Comparison of ENCODE assay signal across 8 cellular contexts in genomic region chr14:24332094-24332983, GRCh38. TPM values are rescaled to one million over a fixed set of nuclear protein-coding genes. Genes with fewer than 3 reads are reported as not detected.
DNase-seq lines count a peak whose midpoint lies in the region; ATAC-seq and TF ChIP-seq lines count a peak whose summit lies in the region.

No MANE protein-coding gene starts in this region.

- H3K9ac ChIP-seq in HCT116 (ENCODE audit: low read length) (no peak overlapping the region), MM.1S (ENCODE audit: low read length) (no peak overlapping the region; the same call in 1 of the 2 replicates)

- no peaks in the 10 kb centered on the region for H3K9me3 ChIP-seq in HCT116 (ENCODE audit: control insufficient read depth in 1 of 2, insufficient read depth in 1 of 2, low read depth in 1 of 2, low read length in 2 of 2)
- H3K9me3 ChIP-seq in MM.1S (replicated peaks; ENCODE audit: insufficient read depth, low read length) = no peaks in the 10 kb centered on the region
- no peaks in the 10 kb centered on the region for H3K9me3 ChIP-seq in adrenal gland (replicated peaks in 1 of 3)
- no peaks in the 10 kb centered on the region for H3K9me3 ChIP-seq in hepatocyte (ENCODE audit: low read depth)
- H3K9me3 ChIP-seq in gastrocnemius medialis = no peaks in the 10 kb centered on the region

- ATAC-seq in HCT116 = peak; percentile 58
- peak; percentile 81 to 88 (median 87) for ATAC-seq in T-cell (replicated peaks in 1 of 4)
- peak; percentile 57 to 72 for ATAC-seq in gastrocnemius medialis

- TF ChIP-seq RAD21 in HCT116 (IDR thresholded peaks at IDR 0.05; ENCODE audit: low read depth) = peak; percentile 46; the same call in 1 of the 2 replicates

- peak overlapping the region; percentile 54 to 75 for H3K27ac Mint-ChIP-seq in T-cell

- H3K4me3 ChIP-seq in GM12864 (ENCODE audit: low read depth, low read length) (peak overlapping the region; percentile 26), HCT116 (replicated peaks in 1 of 2; ENCODE audit: low read depth in 1 of 2, low read length in 2 of 2) (no peak overlapping the region), MM.1S (ENCODE audit: low read length) (peak overlapping the region; percentile 55), adrenal gland (peak overlapping the region in 1 of 4 donors; percentile 31), hepatocyte (peak overlapping the region; percentile 24), gastrocnemius medialis (peak overlapping the region in 3 of 4 donors; percentile 19 to 23 (median 19))

- H3K27me3 ChIP-seq in HCT116 (ENCODE audit: insufficient read depth, low read length) (no peaks in the 10 kb centered on the region), MM.1S (replicated peaks; ENCODE audit: insufficient read depth, low read length) (no peaks in the 10 kb centered on the region), adrenal gland (peaks cover 11% of the 10 kb centered on the region), hepatocyte (peaks cover 39% of the 10 kb centered on the region), gastrocnemius medialis (peaks cover 19 to 44% (median 39%) of the 10 kb centered on the region in 3 donors)

- H3K9me3 Mint-ChIP-seq in T-cell = no peaks in the 10 kb centered on the region

- RAD21 ChIA-PET in HCT116 (lab: Charles Lee; ENCODE audit: low non-redundant PET in 1 of 2, low total read pairs in 2 of 2, uncharacterized antibody in 2 of 2, unreplicated experiment in 2 of 2) = interaction anchor here (1.4 to 2.5 kb wide), 4 partner anchors 34 to 104 kb away, joined by 4 to 25 read pairs (median 12); no protein-coding TSS in a partner anchor

- H3K4me1 ChIP-seq in HCT116 (ENCODE audit: control insufficient read depth in 1 of 2, insufficient read depth in 2 of 2, low read length in 2 of 2) (peaks cover 4 to 12% of the 10 kb centered on the region in 2 experiments), MM.1S (ENCODE audit: low read length) (0 out of 2 replicates have a peak, but pooled peaks cover 3% of the 10 kb centered on the region), adrenal gland (replicated peaks in 1 of 2) (peaks cover 0 to 24% of the 10 kb centered on the region in 2 donors), hepatocyte (ENCODE audit: insufficient read depth) (peaks cover 27% of the 10 kb centered on the region), gastrocnemius medialis (peaks cover 9 to 25% of the 10 kb centered on the region in 2 donors)

- in situ Hi-C loops in gastrocnemius medialis (cut with MboI; ENCODE audit: low sequenced_read_pairs in 4 of 4) = loop anchor here (5.0 to 10.0 kb wide), 3 partner anchors 100 to 105 kb away; no protein-coding TSS in a partner anchor

- intact Hi-C loops in HCT116 (cut with micrococcal nuclease) = no loop called here
- intact Hi-C loops in adrenal gland (cut with DNase I) = loop anchor here in 1 of 2 donors (5.0 kb wide), 1 partner anchor 100 kb away; no protein-coding TSS in a partner anchor
- intact Hi-C loops in gastrocnemius medialis (cut with DNase I; ENCODE audit: low total_unique reads) = no loop called here

- POLR2A ChIA-PET in HCT116 (lab: Charles Lee) = interaction anchor here (1.3 to 4.2 kb wide), 3 partner anchors 90 to 105 kb away, joined by 3 to 38 read pairs (median 5); partner anchors contain the start of genes CBLN3, KHNYN and TINF2
- POLR2A ChIA-PET in T-cell (lab: Charles Lee) = interaction anchor here (0.5 to 0.6 kb wide), 2 partner anchors 24 to 99 kb away, joined by 3 read pairs; no protein-coding TSS in a partner anchor

- CTCF ChIA-PET in HCT116 (lab: Charles Lee) = interaction anchor here (1.2 to 6.3 kb wide), 9 partner anchors 12 to 104 kb away, joined by 3 to 162 read pairs (median 11); partner anchors contain the start of genes CBLN3, CIDEB and KHNYN
- CTCF ChIA-PET in T-cell (lab: Charles Lee) = interaction anchor here (0.6 to 4.3 kb wide), 24 partner anchors 13 to 360 kb away, joined by 3 to 66 read pairs (median 5); partner anchors contain the start of genes DHRS1 (in 1 of the 2), KHNYN (in 1 of the 2), NOP9 (in 1 of the 2) and TINF2 (in 1 of the 2)

- no peaks in the 10 kb centered on the region for H4K20me1 ChIP-seq in HCT116 (ENCODE audit: insufficient read depth)
- no peaks in the 10 kb centered on the region for H4K20me1 ChIP-seq in MM.1S (ENCODE audit: insufficient read depth, low read length)
- no peaks in the 10 kb centered on the region for H4K20me1 ChIP-seq in hepatocyte (ENCODE audit: insufficient read depth, poor library complexity, severe bottlenecking)

- DNase-seq in GM12864 (ENCODE audit: low read depth) (peak; percentile 71), HCT116 (ENCODE audit: low read depth, low spot score) (no peak), MM.1S (peak; percentile 83), T-cell (peak; percentile 69 to 91 (median 86)), adrenal gland (peak; percentile 68 to 90 (median 79)), hepatocyte (ENCODE audit: low spot score) (peak; percentile 85), gastrocnemius medialis (peak; percentile 43 to 45), SKM-1 (lab: John Stamatoyannopoulos, UW; ENCODE audit: unreplicated experiment) (no peak)

- TF ChIP-seq CTCF in GM12864 (IDR thresholded peaks at IDR 0.05; ENCODE audit: low read depth, low read length, missing control alignments) (peak; percentile 90), HCT116 (IDR thresholded peaks at IDR 0.05 in 2 of 3, conservative IDR thresholded peaks at IDR 0.05 in 1 of 3; ENCODE audit: borderline replicate concordance in 1 of 3, insufficient read depth in 1 of 3, low read depth in 2 of 3, low read length in 2 of 3) (peak; percentile 23 to 67 (median 61); a peak in 4 of 6 replicates), MM.1S (IDR thresholded peaks at IDR 0.05; ENCODE audit: low read length) (peak; percentile 63), adrenal gland (IDR thresholded peaks at IDR 0.05) (peak; percentile 52 to 84 (median 73)), hepatocyte (IDR thresholded peaks at IDR 0.05; ENCODE audit: poor library complexity) (peak; percentile 60), gastrocnemius medialis (IDR thresholded peaks at IDR 0.05 in 4 of 5, conservative IDR thresholded peaks at IDR 0.05 in 1 of 5) (peak; percentile 29 to 65 (median 48))

- TF ChIP-seq POLR2A in HCT116 (IDR thresholded peaks at IDR 0.05; ENCODE audit: borderline replicate concordance, extremely low read depth, insufficient read depth, insufficient read length) (no peak), adrenal gland (IDR thresholded peaks at IDR 0.05) (no peak), gastrocnemius medialis (IDR thresholded peaks at IDR 0.05) (no peak)

- peaks cover 18 to 29% of the 10 kb centered on the region in 2 donors for H3K27me3 Mint-ChIP-seq in T-cell

- WGBS in adrenal gland, 4 donors = 23 to 29% (median 27%) methylated on average over 42 to 62 of the region's 62 CpGs
- 10% methylated on average over 47 of the region's 62 CpGs for WGBS in hepatocyte (ENCODE audit: low lambda C conversion rate, missing lambda C conversion rate)

- H3K36me3 Mint-ChIP-seq in T-cell = peaks cover 19% of the 10 kb centered on the region

- H2AFZ ChIP-seq in HCT116 (ENCODE audit: low read depth, low read length, poor library complexity, severe bottlenecking) (no peak overlapping the region), MM.1S (ENCODE audit: low read length) (peak overlapping the region; percentile 71), hepatocyte (peak overlapping the region; percentile 77)

- H3K79me2 ChIP-seq in HCT116 (ENCODE audit: insufficient read depth, low read length) (no peaks in the 10 kb centered on the region), MM.1S (ENCODE audit: low read length) (no peaks in the 10 kb centered on the region), hepatocyte (no peaks in the 10 kb centered on the region)

- no peaks in the 10 kb centered on the region for H3K36me3 ChIP-seq in HCT116 (ENCODE audit: control insufficient read depth in 1 of 2, insufficient read depth in 2 of 2, low read length in 2 of 2)
- H3K36me3 ChIP-seq in MM.1S (replicated peaks; ENCODE audit: insufficient read depth, low read length) = no peaks in the 10 kb centered on the region
- H3K36me3 ChIP-seq in adrenal gland (replicated peaks in 1 of 2) = no peaks in the 10 kb centered on the region
- H3K36me3 ChIP-seq in hepatocyte (replicated peaks; ENCODE audit: insufficient read depth, low read depth) = no peaks in the 10 kb centered on the region
- H3K36me3 ChIP-seq in gastrocnemius medialis = no peaks in the 10 kb centered on the region

- H3F3A ChIP-seq in MM.1S (ENCODE audit: insufficient read depth, low read length) = no peaks in the 10 kb centered on the region

- H3K4me1 Mint-ChIP-seq in T-cell = peaks cover 54 to 81% (median 57%) of the 10 kb centered on the region in 3 donors

- peak overlapping the region; percentile 77 to 84 (median 78) for H3K4me3 Mint-ChIP-seq in T-cell

- H3K4me2 ChIP-seq in HCT116 (ENCODE audit: low read length) (no peak overlapping the region), MM.1S (ENCODE audit: low read depth, low read length) (peak overlapping the region; percentile 96), hepatocyte (peak overlapping the region; percentile 90)

- H3K9me2 ChIP-seq in HCT116 (ENCODE audit: insufficient read depth) = no peaks in the 10 kb centered on the region
- no peaks in the 10 kb centered on the region for H3K9me2 ChIP-seq in MM.1S (replicated peaks; ENCODE audit: insufficient read depth, low read length)
- no peaks in the 10 kb centered on the region for H3K9me2 ChIP-seq in hepatocyte (replicated peaks; ENCODE audit: insufficient read depth)

- H3K27ac ChIP-seq in HCT116 (ENCODE audit: low read depth, low read length) (no peak overlapping the region; the same call in 1 of the 2 replicates), MM.1S (ENCODE audit: low read length) (no peak overlapping the region), adrenal gland (no peak overlapping the region), hepatocyte (no peak overlapping the region), gastrocnemius medialis (no peak overlapping the region)

- no TSS peak for BruUV-seq in HCT116 (replicated peaks; lab: Mats Ljungman, UMichigan)

RNA-seq across cellular contexts. Expression of gene ADCY4, which starts 2.5 kb away (rescaled TPM):
- 0.86 TPM for total RNA-seq in HCT116 (2021; ENCODE audit: unreplicated experiment)
- polyA plus RNA-seq in HCT116 (2012) = 0.10 TPM in 2 replicates
- 10 to 100 TPM in 1 of 5 donors, 1 to 10 TPM in 4; 7.8 to 10.4 (median 8.5) TPM for total RNA-seq in T-cell
- 10 to 100 TPM in 5 of 8 donors, 1 to 10 TPM in 3; 3.9 to 34.0 (median 13.1) TPM for total RNA-seq in adrenal gland
- 10 to 100 TPM in 2 of 3 donors, 1 to 10 TPM in 1; 4.5 to 70.1 (median 45.8) TPM for polyA plus RNA-seq in adrenal gland
- 0.63 and 1.4 TPM in 2 replicates for total RNA-seq in hepatocyte
- 1.3 and 4.1 TPM in 2 replicates for polyA plus RNA-seq in hepatocyte
- total RNA-seq in gastrocnemius medialis = 10 to 100 TPM in 1 of 4 donors, 1 to 10 TPM in 3; 7.9 to 16.6 (median 8.7) TPM

RNA-seq across cellular contexts. Expression of gene RIPK3, which starts 7.5 kb away (rescaled TPM):
- total RNA-seq in HCT116 (2021; ENCODE audit: unreplicated experiment) = not detected
- not detected in 2 replicates for polyA plus RNA-seq in HCT116 (2012)
- 10 to 100 TPM; 26.2 to 68.3 (median 59.2) TPM for total RNA-seq in T-cell
- 10 to 100 TPM in 1 of 8 donors, 1 to 10 TPM in 6, under 1 TPM in 1; 0.78 to 10.4 (median 3.8) TPM for total RNA-seq in adrenal gland
- 1 to 10 TPM; 1.5 to 8.0 (median 4.6) TPM for polyA plus RNA-seq in adrenal gland
- total RNA-seq in hepatocyte = 4.8 and 9.1 TPM in 2 replicates
- 7.0 and 7.4 TPM in 2 replicates for polyA plus RNA-seq in hepatocyte
- 1 to 10 TPM in 2 of 4 donors, under 1 TPM in 2; 0.66 to 1.6 (median 0.97) TPM for total RNA-seq in gastrocnemius medialis

RNA-seq across cellular contexts. Expression of gene LTB4R, which starts 21.0 kb away (rescaled TPM):
- total RNA-seq in HCT116 (2021; ENCODE audit: unreplicated experiment) (14.8 TPM), T-cell (10 to 100 TPM; 17.0 to 29.0 (median 18.0) TPM), adrenal gland (10 to 100 TPM in 4 of 8 donors, 1 to 10 TPM in 4; 1.4 to 21.0 (median 10.9) TPM), hepatocyte (4.2 and 5.1 TPM in 2 replicates), gastrocnemius medialis (1 to 10 TPM in 2 of 4 donors, under 1 TPM in 2; 0.13 to 2.2 (median 0.75) TPM)
- 10.4 and 12.6 TPM in 2 replicates for polyA plus RNA-seq in HCT116 (2012)
- polyA plus RNA-seq in adrenal gland (10 to 100 TPM in 2 of 3 donors, 1 to 10 TPM in 1; 9.4 to 30.2 (median 17.5) TPM), hepatocyte (3.6 and 6.2 TPM in 2 replicates)

RNA-seq across cellular contexts. Expression of gene LTB4R2, which starts 22.4 kb away (rescaled TPM):
- total RNA-seq in HCT116 (2021; ENCODE audit: unreplicated experiment) (15.4 TPM), T-cell (10 to 100 TPM; 18.6 to 25.2 (median 20.3) TPM), adrenal gland (10 to 100 TPM in 2 of 8 donors, 1 to 10 TPM in 5, under 1 TPM in 1; 0.42 to 11.1 (median 4.5) TPM), hepatocyte (3.3 and 3.6 TPM in 2 replicates), gastrocnemius medialis (1 to 10 TPM in 2 of 4 donors, under 1 TPM in 2; 0.39 to 3.3 (median 2.0) TPM)
- polyA plus RNA-seq in HCT116 (2012) = 7.1 and 7.9 TPM in 2 replicates
- polyA plus RNA-seq in adrenal gland (1 to 10 TPM in 2 of 3 donors, under 1 TPM in 1; 0.57 to 2.7 (median 1.8) TPM), hepatocyte (0.56 and 0.92 TPM in 2 replicates)

RNA-seq across cellular contexts. Expression of gene CIDEB, which starts 24.6 kb away (rescaled TPM):
- total RNA-seq in HCT116 (2021; ENCODE audit: unreplicated experiment) (0.22 TPM), T-cell (10 to 100 TPM; 13.0 to 22.8 (median 20.8) TPM), adrenal gland (10 to 100 TPM; 16.4 to 62.1 (median 38.1) TPM), hepatocyte (43.0 and 56.9 TPM in 2 replicates), gastrocnemius medialis (1 to 10 TPM in 1 of 4 donors, under 1 TPM in 3; 0.39 to 1.5 (median 0.88) TPM)
- 0.07 TPM in 1 of 2 replicates, not detected in the other for polyA plus RNA-seq in HCT116 (2012)
- polyA plus RNA-seq in adrenal gland (10 to 100 TPM; 17.5 to 73.7 (median 37.4) TPM), hepatocyte (46.3 and 59.9 TPM in 2 replicates)

Comparison
In these comparisons a context has a peak if more than half of its experiments do, and no peak if none do; other contexts are left out.
1. DNase-seq: peak in GM12864 (single experiment), MM.1S (single experiment), T-cell (34 of 34), adrenal gland (7 of 7), hepatocyte (single experiment) and gastrocnemius medialis (2 of 2); none in HCT116 (single experiment) and SKM-1 (single experiment).
2. H3K4me3 ChIP-seq: peak in GM12864 (single experiment), MM.1S (single experiment), hepatocyte (single experiment) and gastrocnemius medialis (3 of 4); none in HCT116 (0 of 2).
3. Peak in every context shown above with its lines, with median percentiles within 50 percentile points of each other: CTCF ChIP-seq and ATAC-seq.